In genomic region chr4:186188107-186188506, GRCh38 we compare ENCODE assay signal across 35 cellular contexts. TPM values are rescaled to one million over a fixed set of nuclear protein-coding genes. Genes with fewer than 3 reads are reported as not detected.
DNase-seq lines count a peak whose midpoint lies in the region; ATAC-seq and TF ChIP-seq lines count a peak whose summit lies in the region.
"Had no signal": no experiment of that assay in that cellular context is flagged by ENCODE, and none has a peak within 500 bp of the region (broad histone marks: within the 10 kb centered on the region; RNA-seq: fewer than 3 reads in every experiment).

No MANE protein-coding gene starts in this region.

- no peak overlapping the region for H3K4me3 ChIP-seq in HEK293 (ENCODE audit: low read depth, low read length)
- H3K4me3 ChIP-seq: A549; BLaER1; BLaER1 treated with 17β-estradiol and CSF1 and Interleukin-3, amounts not matched to agents 10 nM and 100 nM had no signal

- H3K36me3 Mint-ChIP-seq in CD4-positive, alpha-beta T cell (ENCODE audit: low read depth), result peaks cover 24% of the 10 kb centered on the region
- H3K36me3 Mint-ChIP-seq in nephron (ENCODE audit: low read depth), result peaks cover 5% of the 10 kb centered on the region
- H3K36me3 Mint-ChIP-seq: CD14-positive monocyte; CD4-positive, CD25-positive, alpha-beta regulatory T cell had no signal

- intact Hi-C loops in CD4-positive, alpha-beta T cell (cut with DNase I, micrococcal nuclease), result no loop called here

- H3K9me3 ChIP-seq in CD4-positive, alpha-beta T cell (ENCODE audit: control insufficient read depth, low read length), result no peaks in the 10 kb centered on the region
- H3K9me3 ChIP-seq in HEK293 (ENCODE audit: control insufficient read depth, insufficient read depth, low read depth, low read length), result no peaks in the 10 kb centered on the region
- H3K9me3 ChIP-seq: A549; BE2C; BLaER1; BLaER1 treated with 17β-estradiol and CSF1 and Interleukin-3, amounts not matched to agents 10 nM and 100 nM; Caco-2 had no signal

- no peak for ATAC-seq in CD4-positive, alpha-beta T cell (ENCODE audit: poor library complexity)
- ATAC-seq in HG03196 (IDR thresholded peaks at IDR 0.05; ENCODE audit: unreplicated experiment), result no peak
- ATAC-seq: A549; CD8-positive, alpha-beta T cell had no signal

- H3K27me3 ChIP-seq in CD4-positive, alpha-beta T cell (ENCODE audit: control insufficient read depth, insufficient read depth, low read length), result no peaks in the 10 kb centered on the region
- H3K27me3 ChIP-seq: BLaER1; BLaER1 treated with 17β-estradiol and CSF1 and Interleukin-3, amounts not matched to agents 10 nM and 100 nM had no signal

- H3K27me3 Mint-ChIP-seq in CD4-positive, alpha-beta T cell, result peaks cover 10% of the 10 kb centered on the region
- peaks cover 4% of the 10 kb centered on the region for H3K27me3 Mint-ChIP-seq in nephron (ENCODE audit: low read depth)

- POLR2A ChIA-PET in CD4-positive, alpha-beta T cell (lab: Charles Lee), result no interaction called here
- POLR2A ChIA-PET in HEK293 (lab: Yijun Ruan, JAX), result no interaction called here

- CTCF ChIA-PET in CD4-positive, alpha-beta T cell (lab: Charles Lee), result interaction anchor here (0.6 to 6.4 kb wide), 2 partner anchors 14 to 599 kb away, joined by 4 to 32 read pairs; no protein-coding TSS in a partner anchor
- CTCF ChIA-PET in HEK293 (lab: Yijun Ruan, JAX), result interaction anchor here (0.6 kb wide), 1 partner anchor 108 kb away, joined by 3 read pairs; no protein-coding TSS in a partner anchor

- H3K4me3 Mint-ChIP-seq in CD4-positive, alpha-beta T cell, result no peak overlapping the region
- peak overlapping the region in 2 of 3 experiments; percentile 34 to 45 for H3K4me3 Mint-ChIP-seq in nephron
- H3K4me3 Mint-ChIP-seq: B cell; CD14-positive monocyte; CD4-positive, alpha-beta memory T cell; CD8-positive, alpha-beta memory T cell; CD8-positive, alpha-beta T cell had no signal

- H3K27ac ChIP-seq in CD4-positive, alpha-beta T cell (ENCODE audit: low read depth, low read length), result no peak overlapping the region
- no peak overlapping the region for H3K27ac ChIP-seq in HEK293 (ENCODE audit: extremely low read depth, low read depth, low read length)
- H3K27ac ChIP-seq: 22Rv1; A549; BLaER1; BLaER1 treated with 17β-estradiol and CSF1 and Interleukin-3, amounts not matched to agents 10 nM and 100 nM; C4-2B had no signal

- no peaks in the 10 kb centered on the region for H3K36me3 ChIP-seq in HEK293 (ENCODE audit: control insufficient read depth in 2 of 2, insufficient read depth in 1 of 2, low read length in 2 of 2)
- H3K36me3 ChIP-seq: BE2C; BLaER1; BLaER1 treated with 17β-estradiol and CSF1 and Interleukin-3, amounts not matched to agents 10 nM and 100 nM had no signal

- peak overlapping the region; percentile 97 for H3K27ac Mint-ChIP-seq in CD4-positive, alpha-beta T cell
- H3K27ac Mint-ChIP-seq in nephron, result no peak overlapping the region
- H3K27ac Mint-ChIP-seq: B cell, CD14-positive monocyte had no signal

- DNase-seq in CD4-positive, alpha-beta T cell, result no peak
- no peak for DNase-seq in NCI-H2107 (lab: John Stamatoyannopoulos, UW)
- no peak for DNase-seq in OCI-M1 (lab: John Stamatoyannopoulos, UW)
- DNase-seq: 8988T; ACHN; AML-193; BE2C; C1 segment of cervical spinal cord; Caco-2; Calu3; CD4-positive, alpha-beta memory T cell; CD4-positive, CD25-positive, alpha-beta regulatory T cell; CD8-positive, alpha-beta memory T cell; CD8-positive, alpha-beta T cell; COR-L47; DMS 273 treated with DMSO at 0.1 percent for 48 hours; DMS153; DMS53; DMS79; DMS79 treated with DMSO at 0.1 percent for 48 hours; DND-41; EL had no signal

- H3K4me1 Mint-ChIP-seq in CD4-positive, alpha-beta T cell (ENCODE audit: low read depth), result peaks cover 32% of the 10 kb centered on the region
- H3K4me1 Mint-ChIP-seq in nephron, result peaks cover 28% of the 10 kb centered on the region

- H3K4me1 ChIP-seq in HEK293 (ENCODE audit: control insufficient read depth, insufficient read depth, low read length), result no peaks in the 10 kb centered on the region; the same call in 1 of the 2 replicates
- H3K4me1 ChIP-seq: BE2C had no signal

- no peaks in the 10 kb centered on the region for H3K9me3 Mint-ChIP-seq in CD4-positive, alpha-beta T cell
- peaks cover 7% of the 10 kb centered on the region for H3K9me3 Mint-ChIP-seq in nephron
- H3K9me3 Mint-ChIP-seq: CD8-positive, alpha-beta memory T cell; CD8-positive, alpha-beta T cell had no signal

- TF ChIP-seq CTCF in CD4-positive, alpha-beta T cell (IDR thresholded peaks at IDR 0.05), result no peak
- TF ChIP-seq CTCF in HEK293 (tag by site-specific recombination; IDR thresholded peaks at IDR 0.05) (no peak), nephron (IDR thresholded peaks at IDR 0.05; ENCODE audit: unreplicated experiment in 3 of 3) (no peak)

TF ChIP-seq in HEK293, 187 proteins besides CTCF, POLR2A, EP300 and RAD21 (continues in another document):
- TF ChIP-seq REST (tag by site-specific recombination; IDR thresholded peaks at IDR 0.05) (0 out of 2 replicates have a peak, but pooled peaks have one; percentile 17), BCL6B (tag by site-specific recombination; IDR thresholded peaks at IDR 0.05) (no peak), ZNF555 (tag by site-specific recombination; conservative IDR thresholded peaks at IDR 0.05) (0 out of 2 replicates have a peak, but pooled peaks have one; percentile 24), RBAK (tag by site-specific recombination; IDR thresholded peaks at IDR 0.05) (no peak), ZNF600 (tag by site-specific recombination; IDR thresholded peaks at IDR 0.05) (no peak), ZNF391 (tag by site-specific recombination; IDR thresholded peaks at IDR 0.05; ENCODE audit: borderline replicate concordance, low read depth) (no peak), ZNF626 (tag by site-specific recombination; IDR thresholded peaks at IDR 0.05) (no peak), ZNF670 (tag by site-specific recombination; IDR thresholded peaks at IDR 0.05; ENCODE audit: low read depth) (no peak), ZNF792 (tag by site-specific recombination; IDR thresholded peaks at IDR 0.05) (no peak), ZNF266 (tag by site-specific recombination; IDR thresholded peaks at IDR 0.05; ENCODE audit: low read depth) (peak; percentile 32; the same call in 1 of the 2 replicates), ZNF76 (tag by site-specific recombination; IDR thresholded peaks at IDR 0.05; ENCODE audit: borderline replicate concordance, low read depth) (no peak), KLF1 (tag by site-specific recombination; IDR thresholded peaks at IDR 0.05) (no peak), ZNF169 (tag by site-specific recombination; IDR thresholded peaks at IDR 0.05) (no peak), KLF9 (tag by site-specific recombination; IDR thresholded peaks at IDR 0.05; ENCODE audit: low read depth) (no peak), ZNF394 (tag by site-specific recombination; IDR thresholded peaks at IDR 0.05; ENCODE audit: borderline replicate concordance) (peak; percentile 59; the same call in 1 of the 2 replicates), ZXDB (tag by site-specific recombination; IDR thresholded peaks at IDR 0.05) (no peak), ZNF521 (tag by site-specific recombination; IDR thresholded peaks at IDR 0.05) (no peak), ZNF529 (tag by site-specific recombination; IDR thresholded peaks at IDR 0.05; ENCODE audit: insufficient replicate concordance) (no peak)

RNA-seq across cellular contexts. Expression of gene CYP4V2, which starts 3.3 kb away (rescaled TPM):
- total RNA-seq in CD4-positive, alpha-beta T cell, result 10 to 100 TPM; 12.7 to 12.8 TPM

RNA-seq across cellular contexts. Expression of gene KLKB1, which starts 39.2 kb away (rescaled TPM):
- 1 to 10 TPM; 1.2 TPM for total RNA-seq in CD4-positive, alpha-beta T cell
- total RNA-seq: A172, A673, Caco-2, Daoy had no signal
